ENCODE assay signal across 1 cellular context in genomic region chr22:20418211-20418788, GRCh38.
TF ChIP-seq lines count a peak whose summit lies in the region.

No MANE protein-coding gene starts in this region.

TF ChIP-seq in GM12878, 131 proteins besides CTCF, POLR2A, EP300 and RAD21 (continued from another document):
- TF ChIP-seq ZBTB40 (IDR thresholded peaks at IDR 0.05; ENCODE audit: borderline replicate concordance) (no peak), E2F8 (IDR thresholded peaks at IDR 0.05; ENCODE audit: low read depth, partially characterized antibody) (no peak), NBN (IDR thresholded peaks at IDR 0.05) (no peak)
TF ChIP-seq in GM12878: peak in this region for 9.
